ENCODE assay signal across 9 cellular contexts in the genomic region with DNA sequence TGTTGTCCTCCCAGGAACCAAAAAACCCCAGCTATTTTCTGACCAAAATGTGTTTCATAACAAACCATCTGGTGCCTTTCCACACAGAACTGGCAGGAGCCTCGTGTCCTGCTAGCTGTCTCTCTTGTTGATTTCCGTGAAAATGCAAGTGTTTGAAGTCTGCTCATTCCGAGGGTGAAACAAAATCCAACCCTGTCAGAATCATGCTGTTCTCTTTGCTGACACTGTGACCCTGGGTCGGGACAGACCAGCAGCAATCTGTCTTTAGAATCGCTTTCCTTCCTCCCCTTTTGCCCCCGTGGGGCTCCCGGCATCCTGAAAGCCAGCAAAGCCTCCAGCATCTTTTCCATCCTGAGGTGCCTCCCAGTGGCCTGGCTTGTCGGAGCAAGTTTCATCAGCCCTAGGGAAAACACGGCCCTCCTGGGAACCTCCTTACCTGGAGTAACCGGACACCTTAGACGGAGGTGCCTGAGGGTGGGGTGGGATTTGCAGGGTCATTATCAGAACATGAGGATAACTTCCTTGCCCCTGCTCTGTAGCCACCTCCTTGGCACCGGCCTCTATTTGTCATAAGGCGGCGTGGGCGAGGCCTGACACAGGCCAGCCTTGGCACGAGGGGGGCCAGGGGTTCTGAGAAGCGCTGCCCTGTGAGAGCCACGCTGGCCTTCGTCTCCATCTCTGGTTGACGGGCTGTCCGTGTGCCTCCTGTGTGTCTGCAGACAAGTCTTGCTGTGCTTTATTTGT. TPM values are rescaled to one million over a fixed set of nuclear protein-coding genes. Genes with fewer than 3 reads are reported as not detected.
DNase-seq lines count a peak whose midpoint lies in the region; ATAC-seq and TF ChIP-seq lines count a peak whose summit lies in the region.
"Had no signal": no experiment of that assay in that cellular context is flagged by ENCODE, and none has a peak within 500 bp of the region (broad histone marks: within the 10 kb centered on the region; RNA-seq: fewer than 3 reads in every experiment).

No MANE protein-coding gene starts in this region.

- no peak overlapping the region for H3K4me3 Mint-ChIP-seq in activated T-helper 17 cell treated with anti-CD3 and anti-CD28 coated beads, Interleukin-2, amount 50 U/mL, for 72 hours
- H3K4me3 Mint-ChIP-seq in stimulated activated naive CD8-positive, alpha-beta T cell treated with anti-CD3 and anti-CD28 coated beads, Interleukin-15, amount 100 ng/mL, for 72 hours: peak overlapping the region; percentile 58 to 63

- H3K4me3 ChIP-seq in HAP-1: no peak overlapping the region
- H3K4me3 ChIP-seq: SK-N-MC had no signal

- POLR2A ChIA-PET in GM10248 (lab: Yijun Ruan, JAX): no interaction called here

- no peaks in the 10 kb centered on the region for H3K9me3 Mint-ChIP-seq in activated T-helper 17 cell treated with anti-CD3 and anti-CD28 coated beads, Interleukin-2, amount 50 U/mL, for 72 hours
- H3K9me3 Mint-ChIP-seq in stimulated activated naive CD8-positive, alpha-beta T cell treated with anti-CD3 and anti-CD28 coated beads, Interleukin-15, amount 100 ng/mL, for 72 hours: no peaks in the 10 kb centered on the region

- peak; percentile 18 for DNase-seq in NCI-H510A treated with DMSO at 0.1 percent for 48 hours (lab: John Stamatoyannopoulos, UW)
- DNase-seq in NCI-H510A (lab: John Stamatoyannopoulos, UW): no peak
- no peak for DNase-seq in left ventricle myocardium superior
- DNase-seq in stimulated activated naive CD8-positive, alpha-beta T cell treated with anti-CD3 and anti-CD28 coated beads, Interleukin-15, amount 100 ng/mL, for 72 hours: no peak
- DNase-seq in GM10248 (ENCODE audit: extremely low spot score): no peak
- DNase-seq in HAP-1 (ENCODE audit: low spot score in 2 of 2): no peak

- TF ChIP-seq CTCF in GM10248 (IDR thresholded peaks at IDR 0.05; ENCODE audit: control extremely low read depth, extremely low read depth, low read depth, missing control alignments): no peak

- H3K36me3 ChIP-seq in HAP-1 (replicated peaks): peaks cover 3% of the 10 kb centered on the region; the same call in 1 of the 2 replicates

- peaks cover 13% of the 10 kb centered on the region for H3K4me1 Mint-ChIP-seq in activated T-helper 17 cell treated with anti-CD3 and anti-CD28 coated beads, Interleukin-2, amount 50 U/mL, for 72 hours
- H3K4me1 Mint-ChIP-seq in stimulated activated naive CD8-positive, alpha-beta T cell treated with anti-CD3 and anti-CD28 coated beads, Interleukin-15, amount 100 ng/mL, for 72 hours: peaks cover 91% of the 10 kb centered on the region

- H3K27me3 ChIP-seq in HAP-1 (ENCODE audit: low read depth): no peaks in the 10 kb centered on the region

- H3K27me3 Mint-ChIP-seq in activated T-helper 17 cell treated with anti-CD3 and anti-CD28 coated beads, Interleukin-2, amount 50 U/mL, for 72 hours: no peaks in the 10 kb centered on the region
- no peaks in the 10 kb centered on the region for H3K27me3 Mint-ChIP-seq in stimulated activated naive CD8-positive, alpha-beta T cell treated with anti-CD3 and anti-CD28 coated beads, Interleukin-15, amount 100 ng/mL, for 72 hours

- no peak for ATAC-seq in activated T-helper 17 cell treated with anti-CD3 and anti-CD28 coated beads, Interleukin-2, amount 50 U/mL, for 72 hours (replicated peaks)
- ATAC-seq in left ventricle myocardium superior: peak; percentile 47
- ATAC-seq in stimulated activated naive CD8-positive, alpha-beta T cell treated with anti-CD3 and anti-CD28 coated beads, Interleukin-15, amount 100 ng/mL, for 72 hours: no peak
- no peak for ATAC-seq in HG03135 (IDR thresholded peaks at IDR 0.05; ENCODE audit: unreplicated experiment)

- H3K4me1 ChIP-seq in HAP-1: peaks cover 8% of the 10 kb centered on the region; the same call in 1 of the 2 replicates

- H3K36me3 Mint-ChIP-seq in activated T-helper 17 cell treated with anti-CD3 and anti-CD28 coated beads, Interleukin-2, amount 50 U/mL, for 72 hours (ENCODE audit: low read depth): peaks cover 16% of the 10 kb centered on the region

- no peaks in the 10 kb centered on the region for H3K9me3 ChIP-seq in HAP-1

- H3K27ac Mint-ChIP-seq in activated T-helper 17 cell treated with anti-CD3 and anti-CD28 coated beads, Interleukin-2, amount 50 U/mL, for 72 hours: peak overlapping the region; percentile 66
- H3K27ac Mint-ChIP-seq in stimulated activated naive CD8-positive, alpha-beta T cell treated with anti-CD3 and anti-CD28 coated beads, Interleukin-15, amount 100 ng/mL, for 72 hours: peak overlapping the region; percentile 68 to 77

- CTCF ChIA-PET in GM10248 (lab: Yijun Ruan, JAX): interaction anchor here (1.5 kb wide), 1 partner anchor 46 kb away, joined by 4 read pairs; no protein-coding TSS in a partner anchor

- intact Hi-C loops in left ventricle myocardium superior (cut with micrococcal nuclease): no loop called here

- in situ Hi-C loops in HAP-1 (cut with MboI; ENCODE audit: low sequenced_read_pairs): no loop called here

RNA-seq across cellular contexts. Expression of a gene that starts 24.9 kb away (rescaled TPM):
- total RNA-seq in activated T-helper 17 cell treated with anti-CD3 and anti-CD28 coated beads, Interleukin-2, amount 50 U/mL, for 72 hours: 10 to 100 TPM in 1 of 2 donors, 1 to 10 TPM in 1; 6.7 to 10.3 TPM
- 11.8 TPM for total RNA-seq in left ventricle myocardium superior

RNA-seq across cellular contexts. Expression of a gene that starts 48.3 kb away (rescaled TPM):
- 1 to 10 TPM; 6.2 to 7.7 TPM for total RNA-seq in activated T-helper 17 cell treated with anti-CD3 and anti-CD28 coated beads, Interleukin-2, amount 50 U/mL, for 72 hours
- total RNA-seq in left ventricle myocardium superior: 17.9 TPM
